ENCODE assay signal across 16 cellular contexts in the genomic region with DNA sequence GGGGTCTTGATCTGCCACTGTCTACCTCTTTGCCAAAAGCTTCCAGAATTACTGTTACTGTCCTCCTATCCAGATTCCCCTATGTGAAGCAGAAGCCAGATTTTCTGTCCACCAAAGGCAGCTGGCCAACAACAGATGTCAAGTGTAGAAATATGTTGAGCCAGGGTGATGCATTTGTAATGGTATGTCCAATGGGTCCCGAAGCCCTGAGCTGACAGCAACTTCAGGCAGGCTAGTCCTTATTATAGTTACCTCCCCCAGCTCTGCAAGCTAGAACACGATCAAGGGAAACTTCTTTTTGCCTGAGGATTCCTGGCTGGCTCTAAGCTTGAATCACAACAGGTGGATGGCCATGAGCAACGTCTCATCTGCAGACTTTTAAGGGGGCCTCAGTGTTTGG. TPM values are rescaled to one million over a fixed set of nuclear protein-coding genes. Genes with fewer than 3 reads are reported as not detected.
DNase-seq lines count a peak whose midpoint lies in the region; ATAC-seq and TF ChIP-seq lines count a peak whose summit lies in the region.
"Had no signal": no experiment of that assay in that cellular context is flagged by ENCODE, and none has a peak within 500 bp of the region (broad histone marks: within the 10 kb centered on the region; RNA-seq: fewer than 3 reads in every experiment).

No MANE protein-coding gene starts in this region.

- no peaks in the 10 kb centered on the region for H4K20me1 ChIP-seq in fibroblast of lung (ENCODE audit: control insufficient read depth, extremely low read depth, insufficient read depth, low read length)

- no peak overlapping the region for H3K27ac ChIP-seq in fibroblast of lung (ENCODE audit: insufficient read depth, low read length)
- no peak overlapping the region for H3K27ac ChIP-seq in trophoblast cell (ENCODE audit: low read depth, low read length)
- no peak overlapping the region for H3K27ac ChIP-seq in CD4-positive, alpha-beta memory T cell (ENCODE audit: low read depth, low read length)
- H3K27ac ChIP-seq: C4-2B, esophagus squamous epithelium had no signal

- H3K23ac ChIP-seq in trophoblast cell (ENCODE audit: low read length) = no peak overlapping the region

- no peak overlapping the region for H2BK120ac ChIP-seq in trophoblast cell (ENCODE audit: insufficient read depth, low read length, poor library complexity)

- ATAC-seq in GM19397 (IDR thresholded peaks at IDR 0.05; ENCODE audit: unreplicated experiment) = no peak
- ATAC-seq: naive thymus-derived CD4-positive, alpha-beta T cell had no signal

- H2BK5ac ChIP-seq in trophoblast cell (ENCODE audit: low read depth, low read length, poor library complexity) = no peak overlapping the region

- no peak overlapping the region for H3K27ac Mint-ChIP-seq in CD4-positive, alpha-beta memory T cell
- H3K27ac Mint-ChIP-seq in activated naive CD4-positive, alpha-beta T cell treated with anti-CD3 and anti-CD28 coated beads for 36 hours = no peak overlapping the region
- H3K27ac Mint-ChIP-seq: activated T-helper 2 cell treated with anti-CD3 and anti-CD28 coated beads, Interferon-gamma antibody, Interleukin-2, Interleukin-4, amounts not matched to agents 10 μg/mL and 5 μg/mL and 100 μg/mL, durations not matched to agents 14 hours and 24 hours and 36 hours; naive thymus-derived CD4-positive, alpha-beta T cell had no signal

- TF ChIP-seq CTCF in fibroblast of lung (conservative IDR thresholded peaks at IDR 0.05 in 1 of 2, IDR thresholded peaks at IDR 0.05 in 1 of 2; ENCODE audit: low read depth in 1 of 2, low read length in 2 of 2) = no peak

- H3K9ac ChIP-seq in adipocyte (ENCODE audit: low read length) = no peak overlapping the region
- no peak overlapping the region for H3K9ac ChIP-seq in fibroblast of lung (ENCODE audit: insufficient read depth, low read length)
- H3K9ac ChIP-seq in trophoblast cell (ENCODE audit: low read length) = no peak overlapping the region

- H3K9me3 ChIP-seq in adipocyte (ENCODE audit: control insufficient read depth, low read length) (no peaks in the 10 kb centered on the region), fibroblast of lung (ENCODE audit: control insufficient read depth, insufficient read depth, low read depth, low read length) (no peaks in the 10 kb centered on the region), trophoblast cell (ENCODE audit: insufficient read depth, low read depth, low read length) (no peaks in the 10 kb centered on the region)
- no peaks in the 10 kb centered on the region for H3K9me3 ChIP-seq in CD4-positive, alpha-beta memory T cell (ENCODE audit: control insufficient read depth in 1 of 2, low read length in 2 of 2)
- H3K9me3 ChIP-seq: esophagus squamous epithelium had no signal

- POLR2A ChIA-PET in CD4-positive, alpha-beta memory T cell (lab: Charles Lee; ENCODE audit: partially characterized antibody) = no interaction called here

- H3K4me2 ChIP-seq in fibroblast of lung (ENCODE audit: extremely low read depth, insufficient read depth, low read length) (no peak overlapping the region), trophoblast cell (ENCODE audit: low read length) (no peak overlapping the region)

- H3K36me3 Mint-ChIP-seq in CD4-positive, alpha-beta memory T cell = no peaks in the 10 kb centered on the region
- no peaks in the 10 kb centered on the region for H3K36me3 Mint-ChIP-seq in activated naive CD4-positive, alpha-beta T cell treated with anti-CD3 and anti-CD28 coated beads for 36 hours (ENCODE audit: low read depth)
- H3K36me3 Mint-ChIP-seq: naive thymus-derived CD4-positive, alpha-beta T cell had no signal

- H3K4me1 Mint-ChIP-seq in CD4-positive, alpha-beta memory T cell = no peaks in the 10 kb centered on the region
- H3K4me1 Mint-ChIP-seq in activated naive CD4-positive, alpha-beta T cell treated with anti-CD3 and anti-CD28 coated beads for 36 hours (ENCODE audit: low read depth) = no peaks in the 10 kb centered on the region
- H3K4me1 Mint-ChIP-seq: naive thymus-derived CD4-positive, alpha-beta T cell had no signal

- no peak overlapping the region for H3K18ac ChIP-seq in trophoblast cell (ENCODE audit: low read length)

- H3K79me2 ChIP-seq in fibroblast of lung (ENCODE audit: control insufficient read depth, insufficient read depth, low read length) (peaks cover 4% of the 10 kb centered on the region), trophoblast cell (ENCODE audit: control insufficient read depth, insufficient read depth, low read length, poor library complexity) (no peaks in the 10 kb centered on the region)

- peaks cover 3 to 38% of the 10 kb centered on the region in 2 donors for H3K27me3 Mint-ChIP-seq in CD4-positive, alpha-beta memory T cell
- H3K27me3 Mint-ChIP-seq in activated naive CD4-positive, alpha-beta T cell treated with anti-CD3 and anti-CD28 coated beads for 36 hours (ENCODE audit: low read depth) = peaks cover 22% of the 10 kb centered on the region

- no peak overlapping the region for H3K4me3 Mint-ChIP-seq in CD4-positive, alpha-beta memory T cell
- no peak overlapping the region for H3K4me3 Mint-ChIP-seq in activated naive CD4-positive, alpha-beta T cell treated with anti-CD3 and anti-CD28 coated beads for 36 hours
- H3K4me3 Mint-ChIP-seq: naive thymus-derived CD4-positive, alpha-beta T cell had no signal

- H3K4me1 ChIP-seq in adipocyte (ENCODE audit: control insufficient read depth, insufficient read depth, low read length) (peaks cover 20% of the 10 kb centered on the region), fibroblast of lung (ENCODE audit: control insufficient read depth, extremely low read depth, insufficient read depth, low read length) (peaks cover 15% of the 10 kb centered on the region), trophoblast cell (ENCODE audit: control insufficient read depth in 1 of 2, insufficient read depth in 2 of 2, low read length in 2 of 2) (peaks cover 4% of the 10 kb centered on the region in 2 experiments)
- H3K4me1 ChIP-seq in CD4-positive, alpha-beta memory T cell (ENCODE audit: insufficient read depth, low read length) = no peaks in the 10 kb centered on the region

- H4K12ac ChIP-seq in trophoblast cell (ENCODE audit: low read depth, low read length) = no peak overlapping the region

- no CpG with 5 or more reads among the region's 3 CpGs for WGBS in trophoblast cell (ENCODE audit: extremely low coverage, insufficient coverage, insufficient read length)

- H2BK12ac ChIP-seq in trophoblast cell (ENCODE audit: low read length) = no peak overlapping the region

- H3K9me3 Mint-ChIP-seq in CD4-positive, alpha-beta memory T cell = peaks cover 0 to 4% (median 0%) of the 10 kb centered on the region in 8 donors
- no peaks in the 10 kb centered on the region for H3K9me3 Mint-ChIP-seq in activated naive CD4-positive, alpha-beta T cell treated with anti-CD3 and anti-CD28 coated beads for 36 hours
- H3K9me3 Mint-ChIP-seq: activated T-helper 2 cell treated with anti-CD3 and anti-CD28 coated beads, Interferon-gamma antibody, Interleukin-2, Interleukin-4, amounts not matched to agents 10 μg/mL and 5 μg/mL and 100 μg/mL, durations not matched to agents 14 hours and 24 hours and 36 hours had no signal

- H3K14ac ChIP-seq in trophoblast cell (ENCODE audit: low read length) = no peak overlapping the region

- no peaks in the 10 kb centered on the region for H3K36me3 ChIP-seq in adipocyte (ENCODE audit: control insufficient read depth, insufficient read depth, low read length, severe bottlenecking)
- H3K36me3 ChIP-seq in fibroblast of lung (ENCODE audit: control insufficient read depth, insufficient read depth, low read length) = no peaks in the 10 kb centered on the region
- no peaks in the 10 kb centered on the region for H3K36me3 ChIP-seq in trophoblast cell (ENCODE audit: control insufficient read depth in 1 of 2, insufficient read depth in 2 of 2, low read length in 2 of 2)
- H3K36me3 ChIP-seq in CD4-positive, alpha-beta memory T cell (ENCODE audit: insufficient read depth, low read length) = no peaks in the 10 kb centered on the region
- H3K36me3 ChIP-seq: esophagus squamous epithelium had no signal

- no peaks in the 10 kb centered on the region for H3K79me1 ChIP-seq in trophoblast cell (ENCODE audit: low read length)

- no peak overlapping the region for H2AFZ ChIP-seq in fibroblast of lung (ENCODE audit: low read length)
- H2AFZ ChIP-seq in trophoblast cell (ENCODE audit: insufficient read depth, low read length, poor library complexity) = no peak overlapping the region

- H4K91ac ChIP-seq in trophoblast cell (ENCODE audit: low read depth, low read length) = no peak overlapping the region

- CTCF ChIA-PET in CD4-positive, alpha-beta memory T cell (lab: Charles Lee; ENCODE audit: partially characterized antibody) = no interaction called here
- CTCF ChIA-PET in activated naive CD4-positive, alpha-beta T cell treated with anti-CD3 and anti-CD28 coated beads for 36 hours (lab: Charles Lee) = interaction anchor here (0.7 to 1.2 kb wide), 2 partner anchors 31 to 306 kb away, joined by 3 to 4 read pairs; no protein-coding TSS in a partner anchor

- peak; percentile 82 for DNase-seq in HCEC 1CT
- DNase-seq in adipocyte (ENCODE audit: low read depth) = peak; percentile 85
- DNase-seq in fibroblast of lung (ENCODE audit: low read depth in 2 of 2) = peak; percentile 73 to 89
- peak; percentile 23 to 30 for DNase-seq in trophoblast cell
- DNase-seq in CD4-positive, alpha-beta memory T cell = no peak
- no peak for DNase-seq in activated naive CD4-positive, alpha-beta T cell treated with anti-CD3 and anti-CD28 coated beads for 36 hours
- no peak for DNase-seq in iPS-NIHi11 (ENCODE audit: low spot score)
- DNase-seq: aorta; DMS79 treated with DMSO at 0.1 percent for 48 hours; esophagus squamous epithelium; naive thymus-derived CD4-positive, alpha-beta T cell; T-helper 1 cell had no signal

- intact Hi-C loops in CD4-positive, alpha-beta memory T cell (cut with micrococcal nuclease) = no loop called here
- intact Hi-C loops in activated naive CD4-positive, alpha-beta T cell treated with anti-CD3 and anti-CD28 coated beads for 36 hours (cut with micrococcal nuclease) = no loop called here

- no peak overlapping the region for H4K8ac ChIP-seq in trophoblast cell (ENCODE audit: low read depth, low read length)

- H2AK5ac ChIP-seq in trophoblast cell (ENCODE audit: low read length) = no peak overlapping the region

- H3K4me3 ChIP-seq in adipocyte (ENCODE audit: low read length) = no peak overlapping the region
- no peak overlapping the region for H3K4me3 ChIP-seq in fibroblast of lung (replicated peaks in 1 of 4; ENCODE audit: control extremely low read depth in 1 of 4, insufficient read depth in 1 of 4, low read depth in 3 of 4, low read length in 4 of 4)
- no peak overlapping the region for H3K4me3 ChIP-seq in trophoblast cell (ENCODE audit: low read depth, low read length)
- H3K4me3 ChIP-seq in CD4-positive, alpha-beta memory T cell (ENCODE audit: low read length in 2 of 2) = no peak overlapping the region
- H3K4me3 ChIP-seq: esophagus squamous epithelium had no signal

- no peak overlapping the region for H3K4ac ChIP-seq in trophoblast cell (ENCODE audit: low read depth, low read length)

- H3K27me3 ChIP-seq in adipocyte (replicated peaks; ENCODE audit: control insufficient read depth, insufficient read depth, low read length) (no peaks in the 10 kb centered on the region), fibroblast of lung (ENCODE audit: control insufficient read depth, insufficient read depth, low read length) (no peaks in the 10 kb centered on the region), trophoblast cell (ENCODE audit: insufficient read depth, low read length) (no peaks in the 10 kb centered on the region)
- peaks cover 5% of the 10 kb centered on the region for H3K27me3 ChIP-seq in CD4-positive, alpha-beta memory T cell (ENCODE audit: insufficient read depth, low read length)

RNA-seq across cellular contexts. Expression of a gene that starts 10.2 kb away (rescaled TPM):
- 159 and 189 TPM in 2 replicates for total RNA-seq in fibroblast of lung
- polyA plus RNA-seq in fibroblast of lung = 120 and 132 TPM in 2 replicates
- 94.3 and 96.9 TPM in 2 replicates for polyA plus RNA-seq in fibroblast of lung (2012)
- polyA minus RNA-seq in fibroblast of lung (ENCODE audit: low replicate concordance) = 150 and 151 TPM in 2 replicates
- 0.93 and 1.0 TPM in 2 replicates for polyA plus RNA-seq in trophoblast cell (2013)
- total RNA-seq in CD4-positive, alpha-beta memory T cell = not detected
- polyA plus RNA-seq in CD4-positive, alpha-beta memory T cell = not detected
- not detected for total RNA-seq in activated naive CD4-positive, alpha-beta T cell treated with anti-CD3 and anti-CD28 coated beads for 36 hours
- total RNA-seq: activated CD8-positive, alpha-beta memory T cell treated with anti-CD3 and anti-CD28 coated beads for 36 hours; activated T-helper 2 cell treated with anti-CD3 and anti-CD28 coated beads, Interferon-gamma antibody, Interleukin-2, Interleukin-4, amounts not matched to agents 10 μg/mL and 5 μg/mL and 100 μg/mL, durations not matched to agents 14 hours and 24 hours and 36 hours; naive thymus-derived CD4-positive, alpha-beta T cell had no signal
- polyA plus RNA-seq: naive thymus-derived CD4-positive, alpha-beta T cell had no signal

Comparison
In these comparisons a context has a peak if more than half of its experiments do, and no peak if none do; other contexts are left out.
1. DNase-seq: peak in HCEC 1CT (single experiment), adipocyte (single experiment), fibroblast of lung (2 of 2) and trophoblast cell (2 of 2); none in CD4-positive, alpha-beta memory T cell (0 of 5), activated naive CD4-positive, alpha-beta T cell treated with anti-CD3 and anti-CD28 coated beads for 36 hours (single experiment) and iPS-NIHi11 (single experiment).
2. RNA of a gene that starts 10.2 kb away (total RNA-seq): 159 to 189 TPM in fibroblast of lung; not detected in CD4-positive, alpha-beta memory T cell and not detected in activated naive CD4-positive, alpha-beta T cell treated with anti-CD3 and anti-CD28 coated beads for 36 hours; every median in the first group is over 100 times any median in the second.